Comparison of ENCODE assay signal across 9 cellular contexts in genomic region chr20:5786930-5787826, GRCh38. TPM values are rescaled to one million over a fixed set of nuclear protein-coding genes. Genes with fewer than 3 reads are reported as not detected.
DNase-seq lines count a peak whose midpoint lies in the region; ATAC-seq and TF ChIP-seq lines count a peak whose summit lies in the region.
"Had no signal": no experiment of that assay in that cellular context is flagged by ENCODE, and none has a peak within 500 bp of the region (broad histone marks: within the 10 kb centered on the region; RNA-seq: fewer than 3 reads in every experiment).

No MANE protein-coding gene starts in this region.

- H3K79me2 ChIP-seq in DOHH2 (ENCODE audit: control insufficient read depth, low read length) (peaks cover 4% of the 10 kb centered on the region; the same call in 1 of the 2 replicates), OCI-LY1 (ENCODE audit: insufficient read depth, low read length) (no peaks in the 10 kb centered on the region)

- ATAC-seq in omental fat pad (ENCODE audit: low FRiP score): peak; percentile 56

- TF ChIP-seq CTCF in DOHH2 (IDR thresholded peaks at IDR 0.05; ENCODE audit: low read depth, low read length, poor library complexity, severe bottlenecking) (peak; percentile 12), OCI-LY1 (IDR thresholded peaks at IDR 0.05; ENCODE audit: low read length) (peak; percentile 38), omental fat pad (IDR thresholded peaks at IDR 0.05) (no peak), coronary artery (IDR thresholded peaks at IDR 0.05) (no peak)

- H3K9ac ChIP-seq in OCI-LY1 (ENCODE audit: low read length): peak overlapping the region; percentile 38; the same call in 1 of the 2 replicates

- H3K4me1 ChIP-seq in DOHH2 (ENCODE audit: control insufficient read depth, low read length): peaks cover 50% of the 10 kb centered on the region
- peaks cover 45% of the 10 kb centered on the region for H3K4me1 ChIP-seq in OCI-LY1 (ENCODE audit: insufficient read depth, low read length, severe bottlenecking)

- H3K36me3 ChIP-seq in DOHH2 (ENCODE audit: control insufficient read depth, low read length) (peaks cover 30% of the 10 kb centered on the region), OCI-LY1 (ENCODE audit: insufficient read depth, low read length) (peaks cover 48% of the 10 kb centered on the region)

- H3K4me3 ChIP-seq in DOHH2 (ENCODE audit: low read length) (no peak overlapping the region), OCI-LY1 (ENCODE audit: low read depth, low read length, poor library complexity, severe bottlenecking) (no peak overlapping the region), coronary artery (no peak overlapping the region)

- H3F3A ChIP-seq in DOHH2 (ENCODE audit: control insufficient read depth, insufficient read depth) (no peaks in the 10 kb centered on the region; the same call in 1 of the 2 replicates), OCI-LY1 (ENCODE audit: insufficient read depth, low read length) (no peaks in the 10 kb centered on the region)

- H4K20me1 ChIP-seq in DOHH2 (ENCODE audit: control insufficient read depth, insufficient read depth, low read depth, low read length) (no peaks in the 10 kb centered on the region), OCI-LY1 (ENCODE audit: insufficient read depth, low read length) (no peaks in the 10 kb centered on the region)

- H2AFZ ChIP-seq in OCI-LY1 (ENCODE audit: low read length): no peak overlapping the region

- no peak overlapping the region for H3K4me2 ChIP-seq in DOHH2 (ENCODE audit: low read length)
- peak overlapping the region; percentile 5; the same call in 1 of the 2 replicates for H3K4me2 ChIP-seq in OCI-LY1 (ENCODE audit: low read length)

- no peak overlapping the region for H3K27ac ChIP-seq in DOHH2 (ENCODE audit: low read depth, low read length)
- H3K27ac ChIP-seq in OCI-LY1 (ENCODE audit: low read depth, low read length, poor library complexity, severe bottlenecking): peak overlapping the region; percentile 86
- no peak overlapping the region for H3K27ac ChIP-seq in coronary artery

- H3K9me3 ChIP-seq in DOHH2 (ENCODE audit: control insufficient read depth, insufficient read depth, low read length) (no peaks in the 10 kb centered on the region), OCI-LY1 (ENCODE audit: low read length) (no peaks in the 10 kb centered on the region)

- peak; percentile 76 for DNase-seq in epidermal melanocyte (ENCODE audit: insufficient read length, low spot score)
- no peak for DNase-seq in omental fat pad (ENCODE audit: low spot score)
- no peak for DNase-seq in activated CD8-positive, alpha-beta memory T cell treated with anti-CD3 and anti-CD28 coated beads, Interleukin-2, amount 50 U/mL, for 4 hours
- DNase-seq in coronary artery (ENCODE audit: low spot score): no peak
- DNase-seq in 8988T: no peak
- DNase-seq in activated effector memory CD4-positive, alpha-beta T cell treated with Interleukin-2 at 50 U/mL for 16 hours: no peak
- DNase-seq: NCI-H748 treated with DMSO at 0.1 percent for 48 hours had no signal

- H3K27me3 ChIP-seq in DOHH2 (ENCODE audit: control insufficient read depth, low read length): no peaks in the 10 kb centered on the region
- H3K27me3 ChIP-seq in OCI-LY1 (ENCODE audit: insufficient read depth, low read length): no peaks in the 10 kb centered on the region

- H3K9me2 ChIP-seq in DOHH2 (replicated peaks; ENCODE audit: control insufficient read depth, low read length) (no peaks in the 10 kb centered on the region), OCI-LY1 (ENCODE audit: low read depth, low read length) (no peaks in the 10 kb centered on the region)

RNA-seq across cellular contexts. Expression of gene SHLD1, which starts 37.0 kb away (rescaled TPM):
- total RNA-seq in omental fat pad: 1 to 10 TPM; 1.2 to 4.0 (median 3.2) TPM

Comparison
In these comparisons a context has a peak if more than half of its experiments do, and no peak if none do; other contexts are left out.
1. CTCF ChIP-seq: peak in DOHH2 (single experiment) and OCI-LY1 (single experiment); none in omental fat pad (0 of 3) and coronary artery (single experiment).